ENCODE assay signal across 12 cellular contexts in the genomic region with DNA sequence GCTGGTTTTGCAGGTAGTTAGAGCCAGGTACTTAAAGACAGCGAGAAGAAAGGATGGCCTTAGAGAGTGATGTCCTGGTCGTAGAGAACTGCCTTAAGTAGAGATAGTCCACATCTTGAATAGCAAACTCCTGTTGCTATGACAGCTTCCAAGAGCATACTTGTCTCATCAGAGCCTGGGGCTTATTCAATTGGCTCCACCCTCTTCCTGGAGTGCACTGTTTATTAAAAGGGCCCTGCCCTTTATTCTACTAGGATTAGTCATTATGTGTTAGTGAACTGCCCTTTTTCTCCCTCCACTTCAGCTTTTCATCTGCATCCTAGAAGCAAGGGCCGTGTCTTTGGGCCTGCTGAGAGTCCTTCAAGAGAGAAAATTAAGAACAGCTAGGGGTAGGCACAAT.
A peak's percentile ranks its signal among the peaks of the same experiment; 100 is the strongest.
DNase-seq lines count a peak whose midpoint lies in the region; ATAC-seq, FAIRE-seq and TF ChIP-seq lines count a peak whose summit lies in the region.
"Had no signal": no experiment of that assay in that cellular context is flagged by ENCODE, and none has a peak within 500 bp of the region (broad histone marks: within the 10 kb centered on the region; RNA-seq: fewer than 3 reads in every experiment).

No MANE protein-coding gene starts in this region.

- no peaks in the 10 kb centered on the region for H3K27me3 ChIP-seq in SJSA1 (replicated peaks)
- H3K27me3 ChIP-seq: tibial nerve had no signal

- intact Hi-C loops in activated CD4-positive, alpha-beta T cell treated with anti-CD3 and anti-CD28 coated beads for 36 hours (cut with DNase I, micrococcal nuclease) = no loop called here

- H3K27ac Mint-ChIP-seq in activated CD4-positive, alpha-beta T cell treated with anti-CD3 and anti-CD28 coated beads for 36 hours = no peak overlapping the region

- CTCF ChIA-PET in activated CD4-positive, alpha-beta T cell treated with anti-CD3 and anti-CD28 coated beads for 36 hours (lab: Charles Lee) = no interaction called here

- no peak overlapping the region for H3K4me3 ChIP-seq in SJSA1
- H3K4me3 ChIP-seq: tibial nerve had no signal

- no peaks in the 10 kb centered on the region for H3K27me3 Mint-ChIP-seq in activated CD4-positive, alpha-beta T cell treated with anti-CD3 and anti-CD28 coated beads for 36 hours

- peaks cover 37% of the 10 kb centered on the region for H3K4me1 ChIP-seq in SJSA1 (replicated peaks)
- H3K4me1 ChIP-seq: parathyroid adenoma, tibial nerve had no signal

- H3K4me1 Mint-ChIP-seq in activated CD4-positive, alpha-beta T cell treated with anti-CD3 and anti-CD28 coated beads for 36 hours = peaks cover 10% of the 10 kb centered on the region

- H3K9me3 Mint-ChIP-seq in activated CD4-positive, alpha-beta T cell treated with anti-CD3 and anti-CD28 coated beads for 36 hours (ENCODE audit: low read depth) = peaks cover 7% of the 10 kb centered on the region

- no peak for ATAC-seq in GM18511 (IDR thresholded peaks at IDR 0.05; ENCODE audit: unreplicated experiment)
- no peak for ATAC-seq in activated CD4-positive, alpha-beta T cell treated with anti-CD3 and anti-CD28 coated beads for 36 hours

- no peak overlapping the region for H3K4me3 Mint-ChIP-seq in activated CD4-positive, alpha-beta T cell treated with anti-CD3 and anti-CD28 coated beads for 36 hours

- no peaks in the 10 kb centered on the region for H3K36me3 Mint-ChIP-seq in activated CD4-positive, alpha-beta T cell treated with anti-CD3 and anti-CD28 coated beads for 36 hours (ENCODE audit: low read depth)

- H3K9me3 ChIP-seq in SJSA1 (replicated peaks) = no peaks in the 10 kb centered on the region

- TF ChIP-seq POLR2A in H54 (IDR thresholded peaks at IDR 0.05; ENCODE audit: low read depth, low read length) = no peak

- POLR2A ChIA-PET in activated CD4-positive, alpha-beta T cell treated with anti-CD3 and anti-CD28 coated beads for 36 hours (lab: Charles Lee) = no interaction called here

- no peaks in the 10 kb centered on the region for H3K36me3 ChIP-seq in SJSA1
- H3K36me3 ChIP-seq: tibial nerve had no signal

- DNase-seq in AG20443 (ENCODE audit: low spot score) = peak; percentile 57
- DNase-seq in H54 (ENCODE audit: insufficient read length, low spot score) = no peak
- DNase-seq in SJSA1 (ENCODE audit: low read depth in 1 of 2, low spot score in 2 of 2) = peak; percentile 60 to 61
- DNase-seq in hepatic stellate cell (ENCODE audit: low spot score) = peak; percentile 16
- DNase-seq in HUDEP-2 (lab: John Stamatoyannopoulos, UW; ENCODE audit: unreplicated experiment in 76 of 76) = no peak
- DNase-seq in activated CD4-positive, alpha-beta T cell treated with anti-CD3 and anti-CD28 coated beads for 36 hours = no peak
- no peak for DNase-seq in NCI-H1092 treated with DMSO at 0.1 percent for 48 hours (lab: John Stamatoyannopoulos, UW)
- DNase-seq: activated CD4-positive, alpha-beta T cell treated with anti-CD3 and anti-CD28 coated beads, Interleukin-2, amount 50 U/mL, for 1 hour; NCI-H1105 treated with DMSO at 0.1 percent for 48 hours had no signal

- FAIRE-seq in H54 (lab: Jason Lieb, UNC) = peak; percentile 96

- H3K27ac ChIP-seq in SJSA1 = peak overlapping the region; percentile 74
- H3K27ac ChIP-seq: parathyroid adenoma, tibial nerve had no signal

Comparison
In these comparisons a context has a peak if more than half of its experiments do, and no peak if none do; other contexts are left out.
1. DNase-seq: peak in AG20443 (single experiment), SJSA1 (2 of 2) and hepatic stellate cell (single experiment); none in H54 (single experiment), HUDEP-2 (0 of 76), activated CD4-positive, alpha-beta T cell treated with anti-CD3 and anti-CD28 coated beads for 36 hours (single experiment) and NCI-H1092 treated with DMSO at 0.1 percent for 48 hours (single experiment).